11 cellular contexts compared by ENCODE assay signal in the genomic region with DNA sequence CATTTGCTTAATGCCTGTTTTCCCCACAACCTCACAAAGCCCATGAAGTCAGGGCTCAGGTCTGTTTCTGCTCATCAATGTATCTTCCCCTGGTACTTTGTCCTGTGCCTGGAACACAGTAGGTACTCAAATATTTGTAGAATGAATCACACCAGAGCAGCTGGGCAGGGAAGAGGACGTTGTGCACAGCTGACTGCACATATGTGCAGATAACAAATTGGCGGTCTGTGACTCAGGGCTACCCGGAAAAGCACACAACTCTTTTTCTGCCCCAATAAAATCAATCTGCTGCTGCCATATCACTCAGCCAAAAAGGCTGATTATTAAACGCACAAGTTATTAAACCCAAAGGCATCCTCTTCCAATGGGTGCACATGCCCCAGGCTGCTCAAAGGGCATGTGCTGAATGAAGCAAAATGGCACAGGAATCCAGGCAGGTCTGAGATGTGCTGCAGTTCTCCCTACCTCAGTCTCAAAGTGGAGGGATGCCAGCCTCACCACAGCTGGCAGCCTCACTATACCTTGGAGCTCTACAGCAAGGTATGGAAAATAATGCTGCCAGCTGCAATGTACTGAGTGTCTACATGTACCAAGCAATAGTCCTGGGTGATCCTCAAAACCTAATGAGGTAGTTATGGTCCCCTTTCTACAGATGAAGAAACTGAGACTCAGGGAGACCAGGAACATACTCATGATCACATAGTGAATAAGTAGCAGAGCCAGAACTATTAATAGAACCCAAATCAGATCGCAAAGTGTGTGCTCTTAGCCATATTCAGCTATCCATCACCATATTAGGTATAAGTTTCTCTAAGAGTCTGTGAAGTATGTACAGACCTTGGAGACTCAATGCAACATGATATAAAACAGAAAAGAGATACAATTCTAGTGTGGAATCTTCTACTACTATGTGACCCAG. TPM values are rescaled to one million over a fixed set of nuclear protein-coding genes. Genes with fewer than 3 reads are reported as not detected.
DNase-seq lines count a peak whose midpoint lies in the region; ATAC-seq and TF ChIP-seq lines count a peak whose summit lies in the region.
"Had no signal": no experiment of that assay in that cellular context is flagged by ENCODE, and none has a peak within 500 bp of the region (broad histone marks: within the 10 kb centered on the region; RNA-seq: fewer than 3 reads in every experiment).

No MANE protein-coding gene starts in this region.

- H3K4me3 ChIP-seq in SJCRH30, result no peak overlapping the region
- H3K4me3 ChIP-seq in fibroblast of the aortic adventitia (ENCODE audit: low read depth, low read length), result no peak overlapping the region

- no peaks in the 10 kb centered on the region for H3K9me3 ChIP-seq in SJCRH30 (replicated peaks)
- H3K9me3 ChIP-seq: neutrophil had no signal

- H3K27me3 ChIP-seq in SJCRH30, result no peaks in the 10 kb centered on the region
- H3K27me3 ChIP-seq: neutrophil had no signal

- no peaks in the 10 kb centered on the region for H3K36me3 ChIP-seq in SJCRH30
- H3K36me3 ChIP-seq: neutrophil had no signal

- peaks cover 3% of the 10 kb centered on the region; the same call in 1 of the 2 replicates for H3K4me1 ChIP-seq in SJCRH30

- no peak for TF ChIP-seq CTCF in fibroblast of the aortic adventitia (IDR thresholded peaks at IDR 0.05; ENCODE audit: insufficient read depth, low read length)

- peak; percentile 74 for DNase-seq in GM03348 (ENCODE audit: low spot score)
- peak; percentile 32 for DNase-seq in SJCRH30
- peak; percentile 32 for DNase-seq in fibroblast of the aortic adventitia (ENCODE audit: low read depth)
- DNase-seq in pulmonary artery endothelial cell (ENCODE audit: low read depth, low spot score), result peak; percentile 64
- DNase-seq in mesenteric fat pad (ENCODE audit: low spot score), result no peak
- DNase-seq: activated CD4-positive, alpha-beta T cell treated with anti-CD3 and anti-CD28 coated beads, Interleukin-2, amount 50 U/mL, for 1 hour; DND-41 had no signal

- TF ChIP-seq POLR2A in GM18505 (IDR thresholded peaks at IDR 0.05; ENCODE audit: borderline replicate concordance, extremely low read depth, insufficient read depth, insufficient read length), result no peak

- no peak overlapping the region for H3K27ac ChIP-seq in SJCRH30
- H3K27ac ChIP-seq: neutrophil had no signal

- no peak for ATAC-seq in GM18861 (IDR thresholded peaks at IDR 0.05; ENCODE audit: unreplicated experiment)
- ATAC-seq in GM18505 (IDR thresholded peaks at IDR 0.05; ENCODE audit: unreplicated experiment), result no peak
- ATAC-seq in GM21360 (IDR thresholded peaks at IDR 0.05; ENCODE audit: unreplicated experiment), result no peak

RNA-seq across cellular contexts. Expression of a gene that starts 43.4 kb away (rescaled TPM):
- total RNA-seq in SJCRH30 (2014; rRNA removed; shearing (Covaris generic)), result 12.8 and 17.1 TPM in 2 replicates
- total RNA-seq in fibroblast of the aortic adventitia (ENCODE audit: low replicate concordance), result 0.36 and 0.74 TPM in 2 replicates
- total RNA-seq in pulmonary artery endothelial cell, result 0.26 and 3.9 TPM in 2 replicates
- 854 TPM for total RNA-seq in mesenteric fat pad

Comparison
In these comparisons a context has a peak if more than half of its experiments do, and no peak if none do; other contexts are left out.
1. RNA of a gene that starts 43.4 kb away (total RNA-seq): 854 TPM in mesenteric fat pad (single experiment); 12.8 to 17.1 TPM in SJCRH30, 0.36 to 0.74 TPM in fibroblast of the aortic adventitia and 0.26 to 3.9 TPM in pulmonary artery endothelial cell; every median in the first group is over 10 times any median in the second.